1 cellular context compared by ENCODE assay signal in genomic region chr19:31312004-31312403, GRCh38.
TF ChIP-seq lines count a peak whose summit lies in the region.

No MANE protein-coding gene starts in this region.

TF ChIP-seq in GM23338, 12 proteins besides CTCF, POLR2A, EP300 and RAD21 (continued from another document):
- TF ChIP-seq ZNF462 (CRISPR knock-in tag; IDR thresholded peaks at IDR 0.05) (no peak), NANOG (IDR thresholded peaks at IDR 0.05; ENCODE audit: borderline replicate concordance) (no peak), EZH2phosphoT487 (IDR thresholded peaks at IDR 0.05; ENCODE audit: unreplicated experiment) (no peak), CREB1 (CRISPR knock-in tag; IDR thresholded peaks at IDR 0.05; ENCODE audit: low read depth) (no peak), EZH2 (IDR thresholded peaks at IDR 0.05; ENCODE audit: low read depth, unreplicated experiment) (no peak)
